In genomic region chr2:106085441-106085911, GRCh38 we compare ENCODE assay signal across 8 cellular contexts.
DNase-seq lines count a peak whose midpoint lies in the region; ATAC-seq and TF ChIP-seq lines count a peak whose summit lies in the region.

No MANE protein-coding gene starts in this region.

- peak overlapping the region; percentile 5 for H3K4me3 ChIP-seq in CD8-positive, alpha-beta T cell (ENCODE audit: low read depth, low read length)
- H3K4me3 ChIP-seq in epithelial cell of proximal tubule (ENCODE audit: low read depth, low read length): no peak overlapping the region

- peaks cover 72% of the 10 kb centered on the region for H3K4me1 Mint-ChIP-seq in CD8-positive, alpha-beta T cell (ENCODE audit: low read depth)
- peaks cover 64% of the 10 kb centered on the region for H3K4me1 Mint-ChIP-seq in activated CD4-positive, alpha-beta memory T cell treated with anti-CD3 and anti-CD28 coated beads for 36 hours (ENCODE audit: low read depth)

- CTCF ChIA-PET in CD8-positive, alpha-beta T cell (lab: Charles Lee): interaction anchor here (0.7 to 5.3 kb wide), 17 partner anchors 8 to 519 kb away, joined by 3 to 21 read pairs (median 4); no protein-coding TSS in a partner anchor
- CTCF ChIA-PET in activated CD4-positive, alpha-beta memory T cell treated with anti-CD3 and anti-CD28 coated beads for 36 hours (lab: Charles Lee): interaction anchor here (0.6 to 1.9 kb wide), 11 partner anchors 9 to 674 kb away, joined by 3 to 17 read pairs (median 4); a partner anchor contains a TSS

- POLR2A ChIA-PET in CD8-positive, alpha-beta T cell (lab: Charles Lee): interaction anchor here (0.8 to 1.8 kb wide), 8 partner anchors 9 to 296 kb away, joined by 3 to 5 read pairs (median 3); no protein-coding TSS in a partner anchor
- POLR2A ChIA-PET in activated CD4-positive, alpha-beta memory T cell treated with anti-CD3 and anti-CD28 coated beads for 36 hours (lab: Charles Lee): no interaction called here

- H3K27ac Mint-ChIP-seq in CD8-positive, alpha-beta T cell: peak overlapping the region; percentile 98
- peak overlapping the region; percentile 89 for H3K27ac Mint-ChIP-seq in activated CD4-positive, alpha-beta memory T cell treated with anti-CD3 and anti-CD28 coated beads for 36 hours

- peaks cover 9% of the 10 kb centered on the region for H3K9me3 Mint-ChIP-seq in CD8-positive, alpha-beta T cell
- peaks cover 8% of the 10 kb centered on the region for H3K9me3 Mint-ChIP-seq in activated CD4-positive, alpha-beta memory T cell treated with anti-CD3 and anti-CD28 coated beads for 36 hours

- H3K27me3 ChIP-seq in CD8-positive, alpha-beta T cell (ENCODE audit: insufficient read depth, low read length): no peaks in the 10 kb centered on the region

- peaks cover 5% of the 10 kb centered on the region for H3K36me3 Mint-ChIP-seq in CD8-positive, alpha-beta T cell
- H3K36me3 Mint-ChIP-seq in activated CD4-positive, alpha-beta memory T cell treated with anti-CD3 and anti-CD28 coated beads for 36 hours: no peaks in the 10 kb centered on the region

- H3K9me3 ChIP-seq in CD8-positive, alpha-beta T cell (ENCODE audit: low read length): no peaks in the 10 kb centered on the region

- intact Hi-C loops in CD8-positive, alpha-beta T cell (cut with DNase I, micrococcal nuclease): loop anchor here (1.0 to 5.0 kb wide), 4 partner anchors 9 to 288 kb away; no protein-coding TSS in a partner anchor
- intact Hi-C loops in activated CD4-positive, alpha-beta memory T cell treated with anti-CD3 and anti-CD28 coated beads for 36 hours (cut with micrococcal nuclease): loop anchor here (1.0 to 10.0 kb wide), 10 partner anchors 10 to 711 kb away; no protein-coding TSS in a partner anchor

- TF ChIP-seq CTCF in CD8-positive, alpha-beta T cell (IDR thresholded peaks at IDR 0.05): peak; percentile 57
- peak; percentile 45 for TF ChIP-seq CTCF in epithelial cell of proximal tubule (conservative IDR thresholded peaks at IDR 0.05; ENCODE audit: low read depth, low read length)

- peak; percentile 94 for ATAC-seq in CD8-positive, alpha-beta T cell
- peak; percentile 61 for ATAC-seq in HG03520 (IDR thresholded peaks at IDR 0.05; ENCODE audit: unreplicated experiment)
- ATAC-seq in GM19023 (IDR thresholded peaks at IDR 0.05; ENCODE audit: unreplicated experiment): no peak

- H3K36me3 ChIP-seq in CD8-positive, alpha-beta T cell (ENCODE audit: insufficient read depth, low read length): no peaks in the 10 kb centered on the region

- H3K27me3 Mint-ChIP-seq in CD8-positive, alpha-beta T cell (ENCODE audit: low read depth): no peaks in the 10 kb centered on the region
- no peaks in the 10 kb centered on the region for H3K27me3 Mint-ChIP-seq in activated CD4-positive, alpha-beta memory T cell treated with anti-CD3 and anti-CD28 coated beads for 36 hours

- peaks cover 56% of the 10 kb centered on the region for H3K4me1 ChIP-seq in CD8-positive, alpha-beta T cell (ENCODE audit: insufficient read depth, low read length)

- DNase-seq in CD8-positive, alpha-beta T cell: peak in 5 of 7 experiments; percentile 44 to 77 (median 56)
- peak; percentile 78 for DNase-seq in activated CD4-positive, alpha-beta memory T cell treated with anti-CD3 and anti-CD28 coated beads for 36 hours
- DNase-seq in epithelial cell of proximal tubule (ENCODE audit: low read depth) (no peak), putamen (ENCODE audit: low spot score) (peak; percentile 72), dedifferentiated amniotic fluid mesenchymal stem cell (ENCODE audit: extremely low spot score) (no peak), NCI-H2196 treated with DMSO at 0.1 percent for 48 hours (lab: John Stamatoyannopoulos, UW; ENCODE audit: unreplicated experiment) (no peak)

- H3K27ac ChIP-seq in CD8-positive, alpha-beta T cell (ENCODE audit: low read depth, low read length): peak overlapping the region; percentile 46

- peak overlapping the region; percentile 66 for H3K4me3 Mint-ChIP-seq in CD8-positive, alpha-beta T cell
- peak overlapping the region; percentile 68 for H3K4me3 Mint-ChIP-seq in activated CD4-positive, alpha-beta memory T cell treated with anti-CD3 and anti-CD28 coated beads for 36 hours

Comparison
In these comparisons a context has a peak if more than half of its experiments do, and no peak if none do; other contexts are left out.
1. DNase-seq: peak in CD8-positive, alpha-beta T cell (5 of 7), activated CD4-positive, alpha-beta memory T cell treated with anti-CD3 and anti-CD28 coated beads for 36 hours (single experiment) and putamen (single experiment); none in epithelial cell of proximal tubule (single experiment), dedifferentiated amniotic fluid mesenchymal stem cell (single experiment) and NCI-H2196 treated with DMSO at 0.1 percent for 48 hours (single experiment).